ENCODE assay signal across 7 cellular contexts in genomic region chr19:13672480-13673175, GRCh38.
A peak's percentile ranks its signal among the peaks of the same experiment; 100 is the strongest.
DNase-seq lines count a peak whose midpoint lies in the region.
"Not testable (repeated sequence)": the region's sequence is repeated elsewhere in the genome, so short reads cannot be mapped to it uniquely, and the experiment has no call there.

No MANE protein-coding gene starts in this region.

- H3K23ac ChIP-seq in mesendoderm (ENCODE audit: low read length): not testable (repeated sequence)

- no CpG with 5 or more reads among the region's 7 CpGs for WGBS in mesendoderm (ENCODE audit: extremely low coverage, insufficient coverage, low lambda C conversion rate)

- H3K4me3 Mint-ChIP-seq in T-helper 1 cell treated with Interleukin-12 subunit alpha and Interleukin-12 subunit beta and Interleukin-4 antibody, amounts not matched to agents 30 μg/mL and 1 μg/mL, for 36 hours: not testable (repeated sequence)

- H3K56ac ChIP-seq in mesendoderm (ENCODE audit: low read length): not testable (repeated sequence)

- H2BK5ac ChIP-seq in mesendoderm (ENCODE audit: low read length): not testable (repeated sequence)

- H3K27me3 ChIP-seq in mesendoderm (ENCODE audit: insufficient read depth, low read length, poor library complexity): not testable (repeated sequence)

- H2BK120ac ChIP-seq in mesendoderm (ENCODE audit: low read depth, low read length): not testable (repeated sequence)

- peak; percentile 22 for DNase-seq in EH (ENCODE audit: low read depth)
- DNase-seq in LHCN-M2 (ENCODE audit: low read depth): peak; percentile 58
- peak; percentile 50 for DNase-seq in NOMO-1 treated with DMSO at 0.1 percent for 48 hours (lab: John Stamatoyannopoulos, UW; ENCODE audit: unreplicated experiment)
- DNase-seq in activated T-cell treated with anti-CD3 and anti-CD28 coated beads for 48 hours (ENCODE audit: low read depth): peak; percentile 11
- DNase-seq in cerebellar cortex (ENCODE audit: low spot score): peak; percentile 2
- peak; percentile 63 for DNase-seq in mesendoderm

- not testable (repeated sequence) for H4K8ac ChIP-seq in mesendoderm (ENCODE audit: low read depth, low read length)

- not testable (repeated sequence) for H3K36me3 Mint-ChIP-seq in T-helper 1 cell treated with Interleukin-12 subunit alpha and Interleukin-12 subunit beta and Interleukin-4 antibody, amounts not matched to agents 30 μg/mL and 1 μg/mL, for 36 hours (ENCODE audit: low read depth)

- not testable (repeated sequence) for H2AK5ac ChIP-seq in mesendoderm (ENCODE audit: low read length)

- not testable (repeated sequence) for H3K18ac ChIP-seq in mesendoderm (ENCODE audit: low read length)

- not testable (repeated sequence) for H4K5ac ChIP-seq in mesendoderm (ENCODE audit: low read length)

- not testable (repeated sequence) for H3K36me3 ChIP-seq in mesendoderm (ENCODE audit: control insufficient read depth, insufficient read depth, low read length)

- not testable (repeated sequence) for H3K4ac ChIP-seq in mesendoderm (ENCODE audit: low read depth, low read length)

- not testable (repeated sequence) for H3K4me1 Mint-ChIP-seq in T-helper 1 cell treated with Interleukin-12 subunit alpha and Interleukin-12 subunit beta and Interleukin-4 antibody, amounts not matched to agents 30 μg/mL and 1 μg/mL, for 36 hours (ENCODE audit: low read depth)

- H3K79me2 ChIP-seq in mesendoderm (ENCODE audit: control insufficient read depth, insufficient read depth, low read length): not testable (repeated sequence)

- H3K27ac ChIP-seq in mesendoderm (ENCODE audit: low read depth, low read length): not testable (repeated sequence)

- H3K4me3 ChIP-seq in mesendoderm (ENCODE audit: low read length): not testable (repeated sequence)

- H3K4me1 ChIP-seq in mesendoderm (ENCODE audit: control insufficient read depth, low read depth, low read length): not testable (repeated sequence)

- not testable (repeated sequence) for H3K9ac ChIP-seq in mesendoderm (ENCODE audit: low read length)

- H3K79me1 ChIP-seq in mesendoderm (ENCODE audit: low read length): not testable (repeated sequence)

- H3K4me2 ChIP-seq in mesendoderm (ENCODE audit: low read length): not testable (repeated sequence)

- not testable (repeated sequence) for H2BK15ac ChIP-seq in mesendoderm (replicated peaks; ENCODE audit: low read depth)

- H3K27ac Mint-ChIP-seq in T-helper 1 cell treated with Interleukin-12 subunit alpha and Interleukin-12 subunit beta and Interleukin-4 antibody, amounts not matched to agents 30 μg/mL and 1 μg/mL, for 36 hours: peak overlapping the region; percentile 26

- peaks cover 16% of the 10 kb centered on the region for H3K9me3 Mint-ChIP-seq in T-helper 1 cell treated with Interleukin-12 subunit alpha and Interleukin-12 subunit beta and Interleukin-4 antibody, amounts not matched to agents 30 μg/mL and 1 μg/mL, for 36 hours

- not testable (repeated sequence) for H3K27me3 Mint-ChIP-seq in T-helper 1 cell treated with Interleukin-12 subunit alpha and Interleukin-12 subunit beta and Interleukin-4 antibody, amounts not matched to agents 30 μg/mL and 1 μg/mL, for 36 hours (ENCODE audit: low read depth)

Comparison
In these comparisons a context has a peak if more than half of its experiments do, and no peak if none do; other contexts are left out.
1. DNase-seq: peak in every context shown above with its lines; median percentile 63 in mesendoderm; 58 in LHCN-M2; 50 in NOMO-1 treated with DMSO at 0.1 percent for 48 hours; 22 in EH; 11 in activated T-cell treated with anti-CD3 and anti-CD28 coated beads for 48 hours; 2 in cerebellar cortex.